Comparison of ENCODE assay signal across 8 cellular contexts in genomic region chr10:97889461-97890265, GRCh38. TPM values are rescaled to one million over a fixed set of nuclear protein-coding genes. Genes with fewer than 3 reads are reported as not detected.
DNase-seq lines count a peak whose midpoint lies in the region; ATAC-seq and FAIRE-seq lines count a peak whose summit lies in the region.

No MANE protein-coding gene starts in this region.

- CTCF ChIA-PET in CD4-positive, alpha-beta memory T cell (lab: Charles Lee; ENCODE audit: partially characterized antibody): no interaction called here

- peak overlapping the region; percentile 79 for H3K27ac ChIP-seq in HUES64 (ENCODE audit: low read depth, low read length)
- H3K27ac ChIP-seq in CD4-positive, alpha-beta memory T cell (ENCODE audit: low read depth, low read length): no peak overlapping the region

- no peak overlapping the region for H3K27ac Mint-ChIP-seq in CD4-positive, alpha-beta memory T cell

- DNase-seq in COLO668 (lab: John Stamatoyannopoulos, UW; ENCODE audit: unreplicated experiment) (peak; percentile 81), amniotic epithelial cell (ENCODE audit: low read depth) (peak; percentile 74), kidney glomerular epithelial cell (lab: John Stamatoyannopoulos, UW) (peak; percentile 91), left lobe of liver (ENCODE audit: low spot score) (no peak), DMS114 treated with DMSO at 0.1 percent for 48 hours (lab: John Stamatoyannopoulos, UW; ENCODE audit: unreplicated experiment) (no peak), GM19239 (ENCODE audit: insufficient read length, low spot score) (no peak)
- DNase-seq in CD4-positive, alpha-beta memory T cell: no peak

- POLR2A ChIA-PET in CD4-positive, alpha-beta memory T cell (lab: Charles Lee; ENCODE audit: partially characterized antibody): no interaction called here

- peak overlapping the region; percentile 41; the same call in 1 of the 2 replicates for H3K9ac ChIP-seq in HUES64 (ENCODE audit: low read depth, low read length)

- no peaks in the 10 kb centered on the region for H3K9me3 ChIP-seq in HUES64 (ENCODE audit: insufficient read depth, low read depth, low read length)
- H3K9me3 ChIP-seq in CD4-positive, alpha-beta memory T cell (ENCODE audit: control insufficient read depth in 1 of 2, low read length in 2 of 2): no peaks in the 10 kb centered on the region

- H3K9me3 Mint-ChIP-seq in CD4-positive, alpha-beta memory T cell: no peaks in the 10 kb centered on the region

- no peaks in the 10 kb centered on the region for H3K36me3 ChIP-seq in HUES64 (ENCODE audit: insufficient read depth, low read length)
- no peaks in the 10 kb centered on the region for H3K36me3 ChIP-seq in CD4-positive, alpha-beta memory T cell (ENCODE audit: insufficient read depth, low read length)

- WGBS in HUES64: 34% methylated on average over 18 of the region's 18 CpGs

- H3K27me3 Mint-ChIP-seq in CD4-positive, alpha-beta memory T cell: peaks cover 6 to 8% of the 10 kb centered on the region in 2 donors

- no peaks in the 10 kb centered on the region for H3K36me3 Mint-ChIP-seq in CD4-positive, alpha-beta memory T cell

- ATAC-seq in left lobe of liver: no peak

- no peak overlapping the region for H3K4me3 ChIP-seq in HUES64 (ENCODE audit: low read length)
- H3K4me3 ChIP-seq in CD4-positive, alpha-beta memory T cell (ENCODE audit: low read length in 2 of 2): no peak overlapping the region

- no peak for FAIRE-seq in GM19239 (lab: Jason Lieb, UNC)

- H3K27me3 ChIP-seq in HUES64 (ENCODE audit: insufficient read depth, low read length): no peaks in the 10 kb centered on the region
- H3K27me3 ChIP-seq in CD4-positive, alpha-beta memory T cell (ENCODE audit: insufficient read depth, low read length): no peaks in the 10 kb centered on the region

- no peak overlapping the region for H3K4me3 Mint-ChIP-seq in CD4-positive, alpha-beta memory T cell

- no peaks in the 10 kb centered on the region for H3K4me1 Mint-ChIP-seq in CD4-positive, alpha-beta memory T cell

- intact Hi-C loops in CD4-positive, alpha-beta memory T cell (cut with micrococcal nuclease): no loop called here

- peaks cover 20% of the 10 kb centered on the region for H3K4me1 ChIP-seq in HUES64 (ENCODE audit: insufficient read depth, low read length)
- no peaks in the 10 kb centered on the region for H3K4me1 ChIP-seq in CD4-positive, alpha-beta memory T cell (ENCODE audit: insufficient read depth, low read length)

RNA-seq across cellular contexts. Expression of gene GOLGA7B, which starts 40.0 kb away (rescaled TPM):
- 0.05 TPM for polyA plus RNA-seq in HUES64 (2013, experiment 1 of 2)
- polyA plus RNA-seq in HUES64 (2013, experiment 2 of 2): not detected
- 0.53 TPM for total RNA-seq in left lobe of liver
- 1 to 10 TPM; 7.6 to 7.9 TPM for total RNA-seq in CD4-positive, alpha-beta memory T cell
- polyA plus RNA-seq in CD4-positive, alpha-beta memory T cell: 1 to 10 TPM in 1 of 2 donors, under 1 TPM in 1; 0.46 to 1.7 TPM

Comparison
In these comparisons a context has a peak if more than half of its experiments do, and no peak if none do; other contexts are left out.
1. DNase-seq: peak in COLO668 (single experiment), amniotic epithelial cell (single experiment) and kidney glomerular epithelial cell (single experiment); none in left lobe of liver (single experiment), DMS114 treated with DMSO at 0.1 percent for 48 hours (single experiment), CD4-positive, alpha-beta memory T cell (0 of 5) and GM19239 (single experiment).